1 cellular context compared by ENCODE assay signal in genomic region chr2:179179719-179180118, GRCh38.
TF ChIP-seq lines count a peak whose summit lies in the region.

No MANE protein-coding gene starts in this region.

TF ChIP-seq in H1, 55 proteins besides CTCF, POLR2A, EP300 and RAD21:
- TF ChIP-seq POLR2AphosphoS5 (IDR thresholded peaks at IDR 0.05; ENCODE audit: low read depth, low read length) (no peak), HDAC2 (IDR thresholded peaks at IDR 0.05; ENCODE audit: borderline replicate concordance in 1 of 2, low read depth in 2 of 2, low read length in 2 of 2) (peak in 1 of 2 experiments; percentile 97; a peak in 2 of 4 replicates), MAX (IDR thresholded peaks at IDR 0.05) (no peak), TBP (IDR thresholded peaks at IDR 0.05; ENCODE audit: low read depth, low read length) (no peak), RFX5 (IDR thresholded peaks at IDR 0.05; ENCODE audit: borderline replicate concordance, low read depth, low read length) (no peak), KDM1A (IDR thresholded peaks at IDR 0.05; ENCODE audit: borderline replicate concordance, low read length) (peak; percentile 98), CHD2 (IDR thresholded peaks at IDR 0.05; ENCODE audit: low read length) (no peak), TEAD4 (IDR thresholded peaks at IDR 0.05; ENCODE audit: low read depth, low read length) (no peak), SP1 (IDR thresholded peaks at IDR 0.05; ENCODE audit: low read depth, low read length) (no peak), SUZ12 (IDR thresholded peaks at IDR 0.05; ENCODE audit: low read length) (no peak), ASH2L (IDR thresholded peaks at IDR 0.05; ENCODE audit: low read length) (no peak)
